Comparison of ENCODE assay signal across 9 cellular contexts in the genomic region with DNA sequence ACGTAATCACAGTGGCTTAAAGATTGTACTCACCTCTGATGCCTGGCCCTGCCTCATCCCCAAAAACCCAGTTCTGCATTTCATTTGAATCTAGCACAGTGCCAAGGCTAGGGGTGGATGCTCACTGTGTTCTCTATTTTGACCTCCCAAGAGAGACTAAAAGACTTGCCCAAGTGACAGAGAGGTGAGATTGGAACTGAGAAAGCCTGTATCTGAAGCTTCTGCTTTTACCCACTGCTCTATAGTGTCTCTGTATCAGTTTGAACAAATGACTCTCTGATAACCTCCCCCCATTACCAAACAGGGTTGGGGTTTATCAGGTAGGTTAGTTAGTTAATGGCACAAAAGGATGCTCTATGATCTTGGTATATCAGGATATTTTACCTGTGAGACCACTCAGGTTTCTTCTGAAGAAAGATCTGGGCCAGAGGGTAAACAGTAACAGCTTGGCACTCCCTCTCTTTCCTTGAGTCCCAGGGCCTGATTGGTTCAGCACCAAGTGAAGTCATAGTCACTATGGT. TPM values are rescaled to one million over a fixed set of nuclear protein-coding genes. Genes with fewer than 3 reads are reported as not detected.
"Had no signal": no experiment of that assay in that cellular context is flagged by ENCODE, and none has a peak within 500 bp of the region (broad histone marks: within the 10 kb centered on the region; RNA-seq: fewer than 3 reads in every experiment).

ETDB (minus strand) TSS at position 471 of the 521 bp plus-strand sequence. CDS start 1,265 bp downstream, outside the sequence.

RNA-seq across cellular contexts. Expression of gene ETDB, which starts in this region (rescaled TPM):
- total RNA-seq: LHCN-M2, MCF 10A, NCI-H460, OCI-LY7, PC-9, Right ventricle myocardium inferior, RPMI7951, SJCRH30, SK-MEL-5 had no signal
